Comparison of ENCODE assay signal across 11 cellular contexts in genomic region chr1:47624531-47624930, GRCh38.
DNase-seq lines count a peak whose midpoint lies in the region; ATAC-seq, FAIRE-seq and TF ChIP-seq lines count a peak whose summit lies in the region.
"Had no signal": no experiment of that assay in that cellular context is flagged by ENCODE, and none has a peak within 500 bp of the region (broad histone marks: within the 10 kb centered on the region; RNA-seq: fewer than 3 reads in every experiment).

No MANE protein-coding gene starts in this region.

- no TSS peak for BruUV-seq in OCI-LY7 (replicated peaks; lab: Mats Ljungman, UMichigan)

- H4K20me1 ChIP-seq in OCI-LY7 (ENCODE audit: insufficient read depth, low read length), result no peaks in the 10 kb centered on the region; the same call in 1 of the 2 replicates

- H3K4me1 Mint-ChIP-seq in HFFc6 (ENCODE audit: low read depth), result no peaks in the 10 kb centered on the region
- H3K4me1 Mint-ChIP-seq: IgD-negative memory B cell had no signal

- H3K4me2 ChIP-seq in OCI-LY7 (ENCODE audit: low read length), result no peak overlapping the region

- TF ChIP-seq CTCF in 22Rv1 (IDR thresholded peaks at IDR 0.05) (peak; percentile 19; the same call in 1 of the 2 replicates), HEK293 (tag by site-specific recombination; IDR thresholded peaks at IDR 0.05) (peak; percentile 78), OCI-LY7 (conservative IDR thresholded peaks at IDR 0.05; ENCODE audit: low read length) (0 out of 2 replicates have a peak, but pooled peaks have one; percentile 19), kidney (IDR thresholded peaks at IDR 0.05; ENCODE audit: borderline replicate concordance, extremely low read depth, insufficient read depth) (peak; percentile 42), HFFc6 (IDR thresholded peaks at IDR 0.05) (no peak)

- no peaks in the 10 kb centered on the region for H3K9me3 ChIP-seq in HEK293 (ENCODE audit: control insufficient read depth, insufficient read depth, low read depth, low read length)
- H3K9me3 ChIP-seq in OCI-LY7 (ENCODE audit: low read length), result no peaks in the 10 kb centered on the region
- no peaks in the 10 kb centered on the region for H3K9me3 ChIP-seq in kidney (ENCODE audit: control insufficient read depth in 1 of 2, low read length in 2 of 2)
- H3K9me3 ChIP-seq: ascending aorta had no signal

- H2AFZ ChIP-seq in OCI-LY7 (ENCODE audit: low read length), result no peak overlapping the region

- H3K4me3 Mint-ChIP-seq in HFFc6, result no peak overlapping the region
- H3K4me3 Mint-ChIP-seq: IgD-negative memory B cell had no signal

- H3K9me2 ChIP-seq in OCI-LY7 (ENCODE audit: insufficient read depth, low read length), result no peaks in the 10 kb centered on the region

- H3K9me3 Mint-ChIP-seq in HFFc6, result no peaks in the 10 kb centered on the region

- H3K4me3 ChIP-seq in HEK293 (ENCODE audit: low read depth, low read length) (no peak overlapping the region), OCI-LY7 (ENCODE audit: low read depth, low read length, poor library complexity, severe bottlenecking) (no peak overlapping the region), kidney (ENCODE audit: low read length in 2 of 2) (no peak overlapping the region)
- H3K4me3 ChIP-seq: ascending aorta had no signal

- DNase-seq in OCI-LY7 (ENCODE audit: low spot score) (peak; percentile 2), kidney (no peak), HFFc6 (no peak), AG20443 (ENCODE audit: low spot score) (no peak), NAMALWA (ENCODE audit: low spot score) (no peak)

- no peak overlapping the region for H3K27ac Mint-ChIP-seq in HFFc6
- H3K27ac Mint-ChIP-seq: IgD-negative memory B cell had no signal

- H3K36me3 ChIP-seq in HEK293 (ENCODE audit: control insufficient read depth in 2 of 2, insufficient read depth in 1 of 2, low read length in 2 of 2) (no peaks in the 10 kb centered on the region), OCI-LY7 (ENCODE audit: insufficient read depth, low read length) (no peaks in the 10 kb centered on the region), kidney (ENCODE audit: control insufficient read depth in 1 of 2, insufficient read depth in 2 of 2, low read length in 2 of 2) (no peaks in the 10 kb centered on the region)
- H3K36me3 ChIP-seq: ascending aorta had no signal

- H3K36me3 Mint-ChIP-seq in HFFc6 (ENCODE audit: low read depth), result no peaks in the 10 kb centered on the region
- H3K36me3 Mint-ChIP-seq: IgD-negative memory B cell had no signal

- CTCF ChIA-PET in HEK293 (lab: Yijun Ruan, JAX), result interaction anchor here (0.7 to 2.1 kb wide), 4 partner anchors 55 to 161 kb away, joined by 3 to 6 read pairs (median 4); no protein-coding TSS in a partner anchor
- CTCF ChIA-PET in OCI-LY7 (lab: Charles Lee; ENCODE audit: unreplicated experiment), result no interaction called here

- H3K79me2 ChIP-seq in OCI-LY7 (ENCODE audit: insufficient read depth, low read depth, low read length), result no peaks in the 10 kb centered on the region

- POLR2A ChIA-PET in HEK293 (lab: Yijun Ruan, JAX) (no interaction called here), OCI-LY7 (lab: Charles Lee) (no interaction called here)

- peaks cover 33% of the 10 kb centered on the region for H3K27me3 Mint-ChIP-seq in HFFc6 (ENCODE audit: insufficient read depth)

- intact Hi-C loops in OCI-LY7 (cut with micrococcal nuclease; ENCODE audit: unreplicated experiment), result no loop called here
- intact Hi-C loops in kidney (cut with DNase I), result no loop called here

- FAIRE-seq in kidney (lab: Jason Lieb, UNC), result no peak

- H3K27ac ChIP-seq in 22Rv1, result no peak overlapping the region
- H3K27ac ChIP-seq in HEK293 (ENCODE audit: extremely low read depth, low read depth, low read length), result no peak overlapping the region
- no peak overlapping the region for H3K27ac ChIP-seq in OCI-LY7 (ENCODE audit: low read depth, low read length, poor library complexity, severe bottlenecking)
- H3K27ac ChIP-seq in kidney (ENCODE audit: low read depth in 2 of 2, low read length in 2 of 2), result no peak overlapping the region
- H3K27ac ChIP-seq: ascending aorta, C4-2B had no signal

- H3K4me1 ChIP-seq in HEK293 (ENCODE audit: control insufficient read depth, insufficient read depth, low read length) (no peaks in the 10 kb centered on the region), OCI-LY7 (ENCODE audit: insufficient read depth, low read length, poor library complexity, severe bottlenecking) (no peaks in the 10 kb centered on the region), kidney (ENCODE audit: control insufficient read depth in 1 of 2, insufficient read depth in 1 of 2, low read depth in 1 of 2, low read length in 2 of 2) (peaks cover 0 to 5% of the 10 kb centered on the region in 2 donors)

- ATAC-seq in GM18511 (IDR thresholded peaks at IDR 0.05; ENCODE audit: unreplicated experiment), result no peak

- H3K9ac ChIP-seq in kidney (ENCODE audit: low read length in 2 of 2), result no peak overlapping the region

TF ChIP-seq in HEK293, 187 proteins besides CTCF, POLR2A, EP300 and RAD21:
- TF ChIP-seq ZNF654 (tag by site-specific recombination; IDR thresholded peaks at IDR 0.05; ENCODE audit: low read depth), result 0 out of 2 replicates have a peak, but pooled peaks have one; percentile 21
- TF ChIP-seq, protein P1, sequence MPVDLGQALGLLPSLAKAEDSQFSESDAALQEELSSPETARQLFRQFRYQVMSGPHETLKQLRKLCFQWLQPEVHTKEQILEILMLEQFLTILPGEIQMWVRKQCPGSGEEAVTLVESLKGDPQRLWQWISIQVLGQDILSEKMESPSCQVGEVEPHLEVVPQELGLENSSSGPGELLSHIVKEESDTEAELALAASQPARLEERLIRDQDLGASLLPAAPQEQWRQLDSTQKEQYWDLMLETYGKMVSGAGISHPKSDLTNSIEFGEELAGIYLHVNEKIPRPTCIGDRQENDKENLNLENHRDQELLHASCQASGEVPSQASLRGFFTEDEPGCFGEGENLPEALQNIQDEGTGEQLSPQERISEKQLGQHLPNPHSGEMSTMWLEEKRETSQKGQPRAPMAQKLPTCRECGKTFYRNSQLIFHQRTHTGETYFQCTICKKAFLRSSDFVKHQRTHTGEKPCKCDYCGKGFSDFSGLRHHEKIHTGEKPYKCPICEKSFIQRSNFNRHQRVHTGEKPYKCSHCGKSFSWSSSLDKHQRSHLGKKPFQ (tag by site-specific recombination; IDR thresholded peaks at IDR 0.05), result no peak
- no peak for TF ChIP-seq ZNF24 (tag by site-specific recombination; IDR thresholded peaks at IDR 0.05)
- TF ChIP-seq, protein P2, sequence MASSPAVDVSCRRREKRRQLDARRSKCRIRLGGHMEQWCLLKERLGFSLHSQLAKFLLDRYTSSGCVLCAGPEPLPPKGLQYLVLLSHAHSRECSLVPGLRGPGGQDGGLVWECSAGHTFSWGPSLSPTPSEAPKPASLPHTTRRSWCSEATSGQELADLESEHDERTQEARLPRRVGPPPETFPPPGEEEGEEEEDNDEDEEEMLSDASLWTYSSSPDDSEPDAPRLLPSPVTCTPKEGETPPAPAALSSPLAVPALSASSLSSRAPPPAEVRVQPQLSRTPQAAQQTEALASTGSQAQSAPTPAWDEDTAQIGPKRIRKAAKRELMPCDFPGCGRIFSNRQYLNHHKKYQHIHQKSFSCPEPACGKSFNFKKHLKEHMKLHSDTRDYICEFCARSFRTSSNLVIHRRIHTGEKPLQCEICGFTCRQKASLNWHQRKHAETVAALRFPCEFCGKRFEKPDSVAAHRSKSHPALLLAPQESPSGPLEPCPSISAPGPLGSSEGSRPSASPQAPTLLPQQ (tag by site-specific recombination; IDR thresholded peaks at IDR 0.05), result no peak
TF ChIP-seq in HEK293: peak in this region for 1.
